8 cellular contexts compared by ENCODE assay signal in genomic region chr6:2858678-2859324, GRCh38. TPM values are rescaled to one million over a fixed set of nuclear protein-coding genes. Genes with fewer than 3 reads are reported as not detected.
A peak's percentile ranks its signal among the peaks of the same experiment; 100 is the strongest.
DNase-seq lines count a peak whose midpoint lies in the region; FAIRE-seq and TF ChIP-seq lines count a peak whose summit lies in the region.

No MANE protein-coding gene starts in this region.

- no peaks in the 10 kb centered on the region for H3K79me2 ChIP-seq in osteoblast (ENCODE audit: insufficient read depth, low read length)

- TF ChIP-seq CTCF in choroid plexus epithelial cell (conservative IDR thresholded peaks at IDR 0.05; ENCODE audit: low read depth, low read length) (no peak), osteoblast (IDR thresholded peaks at IDR 0.05; ENCODE audit: extremely low read depth, low read depth, low read length) (no peak)

- peak overlapping the region; percentile 80 for H3K27ac ChIP-seq in SJSA1
- H3K27ac ChIP-seq in osteoblast (ENCODE audit: low read depth, low read length), result no peak overlapping the region

- H4K20me1 ChIP-seq in osteoblast (ENCODE audit: insufficient read depth, low read length), result no peaks in the 10 kb centered on the region

- peaks cover 44% of the 10 kb centered on the region for H3K4me1 ChIP-seq in SJSA1 (replicated peaks)
- peaks cover 13% of the 10 kb centered on the region for H3K4me1 ChIP-seq in osteoblast (ENCODE audit: insufficient read depth, low read length)

- no peak for FAIRE-seq in RCC 7860 (lab: Jason Lieb, UNC)

- H3K9me3 ChIP-seq in SJSA1 (replicated peaks) (no peaks in the 10 kb centered on the region), osteoblast (ENCODE audit: low read depth, low read length) (no peaks in the 10 kb centered on the region)

- H3K4me2 ChIP-seq in osteoblast (ENCODE audit: insufficient read depth, low read length), result no peak overlapping the region

- DNase-seq in SJSA1 (ENCODE audit: low read depth in 1 of 2, low spot score in 2 of 2) (no peak), choroid plexus epithelial cell (ENCODE audit: low read depth) (peak; percentile 48), osteoblast (ENCODE audit: insufficient read length, low spot score, missing footprints) (no peak), mucosa of gallbladder (ENCODE audit: low spot score) (no peak), RCC 7860 (ENCODE audit: low spot score) (no peak), NCI-H226 (no peak), SKM-1 (lab: John Stamatoyannopoulos, UW; ENCODE audit: unreplicated experiment) (no peak)

- H3K27me3 ChIP-seq in SJSA1 (replicated peaks), result no peaks in the 10 kb centered on the region
- H3K27me3 ChIP-seq in osteoblast (ENCODE audit: insufficient read depth, low read length), result no peaks in the 10 kb centered on the region

- H2AFZ ChIP-seq in osteoblast (ENCODE audit: low read length), result peak overlapping the region; percentile 81

- H3K4me3 ChIP-seq in GM08714 (ENCODE audit: low read length) (peak overlapping the region; percentile 10; the same call in 1 of the 2 replicates), SJSA1 (no peak overlapping the region), choroid plexus epithelial cell (ENCODE audit: low read depth, low read length) (no peak overlapping the region), osteoblast (ENCODE audit: insufficient read depth, low read length) (no peak overlapping the region)

- H3K36me3 ChIP-seq in SJSA1 (no peaks in the 10 kb centered on the region), osteoblast (ENCODE audit: insufficient read depth, low read length) (no peaks in the 10 kb centered on the region)

RNA-seq across cellular contexts. Expression of gene SERPINB1, which starts 17.1 kb away (rescaled TPM):
- total RNA-seq in SJSA1 (2014; rRNA removed; shearing (Covaris generic)), result 22.6 and 28.0 TPM in 2 replicates
- 32.6 and 53.0 TPM in 2 replicates for total RNA-seq in osteoblast
- 62.0 TPM for total RNA-seq in mucosa of gallbladder

RNA-seq across cellular contexts. Expression of gene SERPINB9, which starts 44.3 kb away (rescaled TPM):
- 5.0 and 6.8 TPM in 2 replicates for total RNA-seq in SJSA1 (2014; rRNA removed; shearing (Covaris generic))
- total RNA-seq in osteoblast (4.4 and 6.2 TPM in 2 replicates), mucosa of gallbladder (11.8 TPM)
